9 cellular contexts compared by ENCODE assay signal in the genomic region with DNA sequence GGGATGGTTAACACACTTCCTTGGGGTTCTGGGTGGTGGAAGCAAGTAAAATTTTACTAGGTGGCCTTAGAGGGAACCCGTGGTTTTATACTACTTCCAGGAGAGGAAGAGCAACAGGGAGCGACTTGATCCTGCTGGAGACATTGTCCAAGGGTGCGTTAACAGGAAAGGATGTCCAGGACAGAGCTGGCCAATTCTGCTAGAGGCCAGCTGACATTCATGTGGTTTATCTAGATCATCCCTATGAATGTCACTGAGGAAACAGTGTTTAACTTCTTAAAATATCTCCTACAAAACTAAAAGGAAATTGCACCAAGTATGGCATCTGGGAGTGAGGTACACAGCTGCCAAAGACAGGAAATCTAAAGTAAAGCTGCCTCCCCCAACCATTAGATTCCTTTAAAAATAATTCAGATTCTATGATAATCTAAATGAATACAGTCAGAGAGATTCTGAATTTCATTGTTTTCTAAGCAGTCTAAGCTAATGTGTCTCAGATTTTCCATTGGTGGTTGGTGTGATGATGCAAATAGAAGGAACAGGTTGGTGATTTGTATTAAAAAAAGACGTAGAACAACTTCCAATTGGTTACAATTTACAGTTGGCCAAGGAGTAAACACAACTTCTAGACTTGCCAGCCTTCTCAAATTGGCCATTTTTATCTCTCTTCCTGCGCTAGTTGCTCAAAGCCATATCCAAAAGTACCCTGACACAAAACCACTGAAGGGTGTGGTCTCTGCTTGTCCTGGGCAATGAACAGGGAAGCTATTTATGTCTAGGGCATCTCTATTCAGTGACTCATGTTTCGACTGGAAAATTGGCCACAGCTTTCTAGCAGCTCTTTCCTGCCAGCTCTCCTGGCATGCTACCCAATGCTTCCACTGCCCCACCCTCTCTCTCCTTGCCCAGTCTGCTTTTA.
DNase-seq lines count a peak whose midpoint lies in the region; ATAC-seq and TF ChIP-seq lines count a peak whose summit lies in the region.
"Had no signal": no experiment of that assay in that cellular context is flagged by ENCODE, and none has a peak within 500 bp of the region (broad histone marks: within the 10 kb centered on the region; RNA-seq: fewer than 3 reads in every experiment).

No MANE protein-coding gene starts in this region.

- peak overlapping the region; percentile 74 to 79 for H3K27ac ChIP-seq in coronary artery

- DNase-seq in COLO829 (ENCODE audit: low spot score) (peak; percentile 47), NCI-H69 (lab: John Stamatoyannopoulos, UW) (peak; percentile 41), coronary artery (ENCODE audit: low spot score) (peak; percentile 83), naive B cell (no peak), pons (ENCODE audit: low spot score) (no peak)

- H3K4me3 ChIP-seq in coronary artery: peak overlapping the region; percentile 24

- H3K4me1 Mint-ChIP-seq in naive B cell: peaks cover 43 to 67% (median 44%) of the 10 kb centered on the region in 3 donors

- no peak for TF ChIP-seq CTCF in coronary artery (IDR thresholded peaks at IDR 0.05)

- peaks cover 3 to 19% (median 9%) of the 10 kb centered on the region in 7 donors for H3K9me3 Mint-ChIP-seq in naive B cell

- peaks cover 20 to 24% of the 10 kb centered on the region in 2 donors for H3K36me3 Mint-ChIP-seq in naive B cell
- H3K36me3 Mint-ChIP-seq: activated naive CD8-positive, alpha-beta T cell had no signal

- peak overlapping the region; percentile 44 to 80 (median 73) for H3K4me3 Mint-ChIP-seq in naive B cell
- H3K4me3 Mint-ChIP-seq: activated naive CD8-positive, alpha-beta T cell had no signal

- no peaks in the 10 kb centered on the region for H3K27me3 Mint-ChIP-seq in naive B cell

- ATAC-seq in naive B cell (ENCODE audit: low read depth in 2 of 2): peak; percentile 46 to 60
- no peak for ATAC-seq in HG03432 (IDR thresholded peaks at IDR 0.05; ENCODE audit: unreplicated experiment)
- ATAC-seq in HG03354 (IDR thresholded peaks at IDR 0.05; ENCODE audit: poor library complexity, severe bottlenecking, unreplicated experiment): no peak
- ATAC-seq in HG03039 (IDR thresholded peaks at IDR 0.05; ENCODE audit: unreplicated experiment): no peak

- H3K27ac Mint-ChIP-seq in naive B cell: peak overlapping the region; percentile 79 to 98 (median 94)
- H3K27ac Mint-ChIP-seq: activated naive CD8-positive, alpha-beta T cell had no signal

Comparison
In these comparisons a context has a peak if more than half of its experiments do, and no peak if none do; other contexts are left out.
1. DNase-seq: peak in COLO829 (single experiment), NCI-H69 (single experiment) and coronary artery (single experiment); none in naive B cell (single experiment) and pons (single experiment).
2. ATAC-seq: peak in naive B cell (2 of 2); none in HG03432 (single experiment), HG03354 (single experiment) and HG03039 (single experiment).